ENCODE assay signal across 26 cellular contexts in the genomic region with DNA sequence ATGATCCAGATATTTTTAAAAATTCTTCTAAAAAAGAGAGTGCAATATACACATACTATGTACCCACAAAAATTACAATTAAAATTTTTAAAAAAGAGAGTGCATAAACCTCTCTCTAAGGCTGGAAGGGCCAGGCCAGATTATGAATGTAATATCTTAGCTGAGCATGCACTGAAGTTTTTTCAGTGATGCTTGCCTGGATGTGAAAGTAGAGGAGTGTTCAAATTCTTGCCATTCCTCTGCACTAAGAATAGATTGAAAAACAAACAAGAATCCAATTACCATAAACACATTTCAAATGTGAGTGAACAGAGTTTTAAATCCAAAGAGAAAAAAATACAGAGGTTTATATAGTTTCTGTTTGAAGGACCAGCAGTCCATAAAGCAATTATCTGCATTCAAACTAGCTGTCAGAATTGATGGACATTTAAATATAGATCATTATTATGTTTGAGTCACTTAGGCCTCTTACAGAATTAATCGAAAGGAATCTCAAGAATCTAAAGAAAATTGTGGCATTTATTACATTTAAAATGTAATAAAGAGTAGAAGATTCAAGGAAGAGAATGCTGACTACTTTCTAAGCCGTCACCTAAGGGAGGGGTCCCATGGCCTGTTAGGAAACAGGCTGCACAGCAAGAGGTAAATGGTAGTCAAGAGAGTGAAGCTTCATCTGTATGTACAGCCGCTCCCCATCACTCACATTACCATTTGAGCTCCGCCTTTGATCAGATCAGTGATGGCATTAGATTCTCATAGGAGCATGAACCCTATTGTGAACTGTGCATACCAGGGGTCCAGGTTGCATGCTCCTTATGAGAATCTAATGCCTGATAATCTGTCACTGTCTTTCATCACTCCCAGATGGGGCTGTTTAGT.
DNase-seq lines count a peak whose midpoint lies in the region; ATAC-seq, FAIRE-seq and TF ChIP-seq lines count a peak whose summit lies in the region.
"Had no signal": no experiment of that assay in that cellular context is flagged by ENCODE, and none has a peak within 500 bp of the region (broad histone marks: within the 10 kb centered on the region; RNA-seq: fewer than 3 reads in every experiment).

No MANE protein-coding gene starts in this region.

- no peak overlapping the region for H3K4me3 ChIP-seq in choroid plexus epithelial cell (ENCODE audit: low read depth, low read length)
- H3K4me3 ChIP-seq in upper lobe of right lung = no peak overlapping the region
- H3K4me3 ChIP-seq: lung, pancreas, right atrium auricular region, upper lobe of left lung had no signal

- TF ChIP-seq CTCF in choroid plexus epithelial cell (conservative IDR thresholded peaks at IDR 0.05; ENCODE audit: low read depth, low read length) (no peak), upper lobe of right lung (IDR thresholded peaks at IDR 0.05) (no peak)

- no peaks in the 10 kb centered on the region for H3K4me1 ChIP-seq in upper lobe of right lung
- H3K4me1 ChIP-seq: pancreas, right atrium auricular region, upper lobe of left lung had no signal

- no peak for FAIRE-seq in H54 (lab: Jason Lieb, UNC)
- FAIRE-seq: H1, pancreas had no signal

- no peak for TF ChIP-seq POLR2A in H54 (IDR thresholded peaks at IDR 0.05; ENCODE audit: low read depth, low read length)

- H3K36me3 ChIP-seq in upper lobe of right lung = no peaks in the 10 kb centered on the region
- H3K36me3 ChIP-seq: pancreas, right atrium auricular region, upper lobe of left lung had no signal

- H3K27me3 ChIP-seq in upper lobe of right lung = no peaks in the 10 kb centered on the region
- H3K27me3 ChIP-seq: pancreas, right atrium auricular region, upper lobe of left lung had no signal

- no peaks in the 10 kb centered on the region for H3K9me3 ChIP-seq in upper lobe of right lung
- H3K9me3 ChIP-seq: pancreas, right atrium auricular region, upper lobe of left lung had no signal

- intact Hi-C loops in upper lobe of right lung (cut with DNase I) = no loop called here

- ATAC-seq in upper lobe of right lung (peak; percentile 58), HG03378 (IDR thresholded peaks at IDR 0.05; ENCODE audit: unreplicated experiment) (no peak)
- ATAC-seq: activated CD4-positive, CD25-positive, alpha-beta regulatory T cell treated with anti-CD3 and anti-CD28 coated beads, Interleukin-2, amount 50 U/mL, for 24 hours; activated naive CD4-positive, alpha-beta T cell treated with anti-CD3 and anti-CD28 coated beads, Interleukin-2, amount 50 U/mL, for 72 hours; activated T-helper 17 cell treated with anti-CD3 and anti-CD28 coated beads, Interleukin-2, amount 50 U/mL, for 72 hours; CD8-positive, alpha-beta T cell; pancreas had no signal

- DNase-seq in H4 (ENCODE audit: low spot score) = peak; percentile 4
- peak; percentile 56 for DNase-seq in choroid plexus epithelial cell (ENCODE audit: low read depth)
- peak; percentile 10 for DNase-seq in left kidney (ENCODE audit: low read depth, low spot score)
- DNase-seq in upper lobe of right lung = no peak
- DNase-seq in activated CD8-positive, alpha-beta memory T cell treated with anti-CD3 and anti-CD28 coated beads for 24 hours = no peak
- no peak for DNase-seq in H54 (ENCODE audit: insufficient read length, low spot score)
- DNase-seq: activated CD4-positive, alpha-beta memory T cell treated with anti-CD3 and anti-CD28 coated beads, Interleukin-2, amount 10 ng/mL, durations not matched to agents 7 days and 5 days; AML-193; anterior cingulate cortex; CD8-positive, alpha-beta T cell; central memory CD4-positive, alpha-beta T cell; KBM-7; NCI-H2029; NCI-H226; NCI-H69; nephron progenitor cell; pancreas; stimulated activated CD4-positive, alpha-beta T cell treated with anti-CD3 and anti-CD28 coated beads, Interleukin-2, amount 100 ng/mL, for 48 hours; upper lobe of left lung had no signal

- no peak overlapping the region for H3K27ac ChIP-seq in upper lobe of right lung
- H3K27ac ChIP-seq: pancreas, right atrium auricular region, upper lobe of left lung had no signal

Comparison
In these comparisons a context has a peak if more than half of its experiments do, and no peak if none do; other contexts are left out.
1. DNase-seq: peak in H4 (single experiment), choroid plexus epithelial cell (single experiment) and left kidney (single experiment); none in upper lobe of right lung (single experiment), activated CD8-positive, alpha-beta memory T cell treated with anti-CD3 and anti-CD28 coated beads for 24 hours (single experiment) and H54 (single experiment).